Comparison of ENCODE assay signal across 16 cellular contexts in the genomic region with DNA sequence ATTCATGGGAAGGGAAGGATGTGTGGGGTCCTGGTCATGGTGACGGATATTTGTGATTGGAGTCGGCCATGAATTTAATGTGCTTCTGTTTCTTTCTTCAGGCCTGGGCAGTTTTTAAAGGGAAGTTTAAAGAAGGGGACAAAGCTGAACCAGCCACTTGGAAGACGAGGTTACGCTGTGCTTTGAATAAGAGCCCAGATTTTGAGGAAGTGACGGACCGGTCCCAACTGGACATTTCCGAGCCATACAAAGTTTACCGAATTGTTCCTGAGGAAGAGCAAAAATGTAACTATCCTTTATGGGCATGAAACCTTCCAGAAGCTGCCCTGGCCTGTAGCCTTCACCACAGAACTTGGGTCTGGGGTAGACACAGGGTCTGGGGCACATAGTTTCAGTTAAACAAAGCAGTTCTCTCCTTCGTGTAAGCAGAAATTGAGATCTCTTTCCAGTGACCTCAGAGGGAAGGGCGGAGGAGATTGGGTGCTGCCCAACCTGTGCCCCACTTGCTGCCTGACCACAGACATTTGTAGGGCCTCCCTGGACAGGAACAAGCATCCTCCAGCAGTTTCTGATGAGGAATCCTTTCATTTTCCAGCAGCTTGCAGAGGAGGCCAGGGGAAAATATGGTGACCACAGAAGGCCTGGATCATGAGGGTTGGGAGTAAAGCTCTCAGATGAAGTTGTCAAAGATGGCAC. TPM values are rescaled to one million over a fixed set of nuclear protein-coding genes. Genes with fewer than 3 reads are reported as not detected.
DNase-seq lines count a peak whose midpoint lies in the region; ATAC-seq and TF ChIP-seq lines count a peak whose summit lies in the region.
"Had no signal": no experiment of that assay in that cellular context is flagged by ENCODE, and none has a peak within 500 bp of the region (broad histone marks: within the 10 kb centered on the region; RNA-seq: fewer than 3 reads in every experiment).

No MANE protein-coding gene starts in this region.

- H3K27ac Mint-ChIP-seq in activated naive CD4-positive, alpha-beta T cell treated with anti-CD3 and anti-CD28 coated beads, Interleukin-2, amount 50 U/mL, for 24 hours = peak overlapping the region; percentile 55
- peak overlapping the region in 1 of 2 donors; percentile 77 for H3K27ac Mint-ChIP-seq in activated naive CD4-positive, alpha-beta T cell treated with anti-CD3 and anti-CD28 coated beads, Interleukin-2, amount 50 U/mL, for 72 hours
- peak overlapping the region; percentile 65 for H3K27ac Mint-ChIP-seq in activated naive CD8-positive, alpha-beta T cell treated with anti-CD3 and anti-CD28 coated beads, Interleukin-2, amount 50 U/mL, for 24 hours
- H3K27ac Mint-ChIP-seq: activated T-helper 2 cell treated with anti-CD3 and anti-CD28 coated beads, Interferon-gamma antibody, Interleukin-2, Interleukin-4, amounts not matched to agents 10 μg/mL and 5 μg/mL and 100 μg/mL, durations not matched to agents 14 hours and 24 hours and 36 hours had no signal

- no peaks in the 10 kb centered on the region for H3K9me3 Mint-ChIP-seq in activated naive CD4-positive, alpha-beta T cell treated with anti-CD3 and anti-CD28 coated beads, Interleukin-2, amount 50 U/mL, for 24 hours
- no peaks in the 10 kb centered on the region for H3K9me3 Mint-ChIP-seq in activated naive CD4-positive, alpha-beta T cell treated with anti-CD3 and anti-CD28 coated beads, Interleukin-2, amount 50 U/mL, for 72 hours
- no peaks in the 10 kb centered on the region for H3K9me3 Mint-ChIP-seq in activated naive CD8-positive, alpha-beta T cell treated with anti-CD3 and anti-CD28 coated beads, Interleukin-2, amount 50 U/mL, for 24 hours
- H3K9me3 Mint-ChIP-seq: activated T-helper 2 cell treated with anti-CD3 and anti-CD28 coated beads, Interferon-gamma antibody, Interleukin-2, Interleukin-4, amounts not matched to agents 10 μg/mL and 5 μg/mL and 100 μg/mL, durations not matched to agents 14 hours and 24 hours and 36 hours; neural crest cell had no signal

- H3K36me3 ChIP-seq in upper lobe of left lung = no peaks in the 10 kb centered on the region

- H3K4me3 ChIP-seq in upper lobe of left lung = no peak overlapping the region

- WGBS in upper lobe of left lung, 2 donors = 70 to 72% methylated on average over 10 of the region's 10 CpGs

- no peaks in the 10 kb centered on the region for H3K27me3 Mint-ChIP-seq in activated naive CD4-positive, alpha-beta T cell treated with anti-CD3 and anti-CD28 coated beads, Interleukin-2, amount 50 U/mL, for 24 hours
- no peaks in the 10 kb centered on the region for H3K27me3 Mint-ChIP-seq in activated naive CD8-positive, alpha-beta T cell treated with anti-CD3 and anti-CD28 coated beads, Interleukin-2, amount 50 U/mL, for 24 hours

- H3K36me3 Mint-ChIP-seq in activated naive CD4-positive, alpha-beta T cell treated with anti-CD3 and anti-CD28 coated beads, Interleukin-2, amount 50 U/mL, for 24 hours = peaks cover 39% of the 10 kb centered on the region
- H3K36me3 Mint-ChIP-seq in activated naive CD4-positive, alpha-beta T cell treated with anti-CD3 and anti-CD28 coated beads, Interleukin-2, amount 50 U/mL, for 72 hours = peaks cover 70 to 73% of the 10 kb centered on the region in 2 donors
- H3K36me3 Mint-ChIP-seq in activated naive CD8-positive, alpha-beta T cell treated with anti-CD3 and anti-CD28 coated beads, Interleukin-2, amount 50 U/mL, for 24 hours (ENCODE audit: low read depth) = peaks cover 93% of the 10 kb centered on the region

- no peak for TF ChIP-seq POLR2A in upper lobe of left lung (IDR thresholded peaks at IDR 0.05)

- H3K27ac ChIP-seq in upper lobe of left lung = peak overlapping the region; percentile 55 to 71 (median 65)

- peaks cover 43% of the 10 kb centered on the region for H3K4me1 Mint-ChIP-seq in activated naive CD4-positive, alpha-beta T cell treated with anti-CD3 and anti-CD28 coated beads, Interleukin-2, amount 50 U/mL, for 24 hours
- H3K4me1 Mint-ChIP-seq in activated naive CD8-positive, alpha-beta T cell treated with anti-CD3 and anti-CD28 coated beads, Interleukin-2, amount 50 U/mL, for 24 hours = peaks cover 85% of the 10 kb centered on the region

- peaks cover 6 to 32% (median 10%) of the 10 kb centered on the region in 4 donors for H3K4me1 ChIP-seq in upper lobe of left lung

- no peaks in the 10 kb centered on the region for H3K9me3 ChIP-seq in upper lobe of left lung

- no peak for ATAC-seq in activated naive CD4-positive, alpha-beta T cell treated with anti-CD3 and anti-CD28 coated beads, Interleukin-2, amount 50 U/mL, for 72 hours
- ATAC-seq in activated naive CD8-positive, alpha-beta T cell treated with anti-CD3 and anti-CD28 coated beads, Interleukin-2, amount 50 U/mL, for 24 hours = no peak
- ATAC-seq in upper lobe of left lung (ENCODE audit: low FRiP score in 2 of 2) (peak in 1 of 2 donors; percentile 63), HG03439 (IDR thresholded peaks at IDR 0.05; ENCODE audit: unreplicated experiment) (no peak)

- TF ChIP-seq EP300 in upper lobe of left lung (IDR thresholded peaks at IDR 0.05) = no peak

- DNase-seq in activated naive CD4-positive, alpha-beta T cell treated with anti-CD3 and anti-CD28 coated beads, Interleukin-2, amount 50 U/mL, for 72 hours (ENCODE audit: low spot score in 2 of 2) = no peak
- no peak for DNase-seq in activated naive CD8-positive, alpha-beta T cell treated with anti-CD3 and anti-CD28 coated beads, Interleukin-2, amount 50 U/mL, for 24 hours
- DNase-seq in medulla oblongata (ENCODE audit: extremely low spot score) = peak; percentile 56
- peak in 1 of 2 donors; percentile 56 for DNase-seq in upper lobe of left lung
- no peak for DNase-seq in activated effector memory CD4-positive, alpha-beta T cell treated with Interleukin-2 at 50 U/mL for 16 hours
- no peak for DNase-seq in NCI-H446 treated with DMSO at 0.1 percent for 48 hours (lab: John Stamatoyannopoulos, UW)
- DNase-seq: ACHN; activated CD4-positive, alpha-beta T cell treated with anti-CD3 and anti-CD28 coated beads for 48 hours; DMS79 treated with DMSO at 0.1 percent for 48 hours; kidney glomerular epithelial cell; NCI-H2171 had no signal

- no peak for TF ChIP-seq CTCF in upper lobe of left lung (IDR thresholded peaks at IDR 0.05)

- peak overlapping the region; percentile 5 for H3K4me3 Mint-ChIP-seq in activated naive CD4-positive, alpha-beta T cell treated with anti-CD3 and anti-CD28 coated beads, Interleukin-2, amount 50 U/mL, for 24 hours
- H3K4me3 Mint-ChIP-seq in activated naive CD8-positive, alpha-beta T cell treated with anti-CD3 and anti-CD28 coated beads, Interleukin-2, amount 50 U/mL, for 24 hours = no peak overlapping the region
- H3K4me3 Mint-ChIP-seq: neural crest cell had no signal

- no peaks in the 10 kb centered on the region for H3K27me3 ChIP-seq in upper lobe of left lung

RNA-seq across cellular contexts. Expression of gene IRF8, which starts 10.1 kb away (rescaled TPM):
- 100 to 1,000 TPM; 150 to 184 TPM for total RNA-seq in activated naive CD4-positive, alpha-beta T cell treated with anti-CD3 and anti-CD28 coated beads, Interleukin-2, amount 50 U/mL, for 72 hours
- total RNA-seq in upper lobe of left lung = 100 to 1,000 TPM in 1 of 6 donors, 10 to 100 TPM in 5; 41.5 to 141 (median 72.8) TPM
- total RNA-seq: bronchial epithelial cell had no signal
